9 cellular contexts compared by ENCODE assay signal in genomic region chr5:149063017-149063687, GRCh38. TPM values are rescaled to one million over a fixed set of nuclear protein-coding genes. Genes with fewer than 3 reads are reported as not detected.
DNase-seq lines count a peak whose midpoint lies in the region; ATAC-seq and TF ChIP-seq lines count a peak whose summit lies in the region.
"Had no signal": no experiment of that assay in that cellular context is flagged by ENCODE, and none has a peak within 500 bp of the region (broad histone marks: within the 10 kb centered on the region; RNA-seq: fewer than 3 reads in every experiment).

TSS of gene SH3TC2 (minus strand) at chr5:149063062. CDS start at chr5:149063022, 40 bp downstream.

- H3K9me3 ChIP-seq in ascending aorta, result no peaks in the 10 kb centered on the region

- no peaks in the 10 kb centered on the region for H3K36me3 ChIP-seq in ascending aorta

- ATAC-seq in left ventricle myocardium superior (peak; percentile 90), HG03342 (IDR thresholded peaks at IDR 0.05; ENCODE audit: unreplicated experiment) (no peak), GM18870 (IDR thresholded peaks at IDR 0.05; ENCODE audit: unreplicated experiment) (no peak), GM18511 (IDR thresholded peaks at IDR 0.05; ENCODE audit: unreplicated experiment) (no peak)

- peak within 1 kb of the TSS; percentile 55 to 65 for H3K27ac ChIP-seq in ascending aorta

- peaks cover 0 to 12% of the 10 kb centered on the region in 2 donors for H3K4me1 ChIP-seq in ascending aorta

- intact Hi-C loops in ascending aorta (cut with DNase I) (no loop called here), left ventricle myocardium superior (cut with micrococcal nuclease) (no loop called here)

- DNase-seq in GDM1 (lab: John Stamatoyannopoulos, UW), result peak; percentile 45
- DNase-seq in ascending aorta (ENCODE audit: low spot score in 2 of 2), result no peak
- peak; percentile 80 for DNase-seq in left ventricle myocardium superior
- DNase-seq in putamen (ENCODE audit: low spot score), result peak; percentile 96
- no peak for DNase-seq in NK-92 treated with Interleukin-12 subunit alpha and Interleukin-12 subunit beta, amount 100 ng/mL, for 24 hours (lab: John Stamatoyannopoulos, UW)
- DNase-seq: SHP77 treated with DMSO at 0.1 percent for 48 hours had no signal

- no peak for TF ChIP-seq CTCF in ascending aorta (IDR thresholded peaks at IDR 0.05)

- no peak within 1 kb of the TSS for H3K4me3 ChIP-seq in ascending aorta

- no peaks in the 10 kb centered on the region for H3K27me3 ChIP-seq in ascending aorta

RNA-seq across cellular contexts. Expression of gene SH3TC2, which starts in this region (rescaled TPM):
- total RNA-seq in ascending aorta (0.21 TPM), left ventricle myocardium superior (15.7 TPM)

Comparison
In these comparisons a context has a peak if more than half of its experiments do, and no peak if none do; other contexts are left out.
1. RNA of gene SH3TC2 (total RNA-seq): 15.7 TPM in left ventricle myocardium superior (single experiment); 0.21 TPM in ascending aorta (single experiment); every median in the first group is over 10 times any median in the second.
2. DNase-seq: peak in GDM1 (single experiment), left ventricle myocardium superior (single experiment) and putamen (single experiment); none in ascending aorta (0 of 2) and NK-92 treated with Interleukin-12 subunit alpha and Interleukin-12 subunit beta, amount 100 ng/mL, for 24 hours (single experiment).